ENCODE assay signal across 8 cellular contexts in the genomic region with DNA sequence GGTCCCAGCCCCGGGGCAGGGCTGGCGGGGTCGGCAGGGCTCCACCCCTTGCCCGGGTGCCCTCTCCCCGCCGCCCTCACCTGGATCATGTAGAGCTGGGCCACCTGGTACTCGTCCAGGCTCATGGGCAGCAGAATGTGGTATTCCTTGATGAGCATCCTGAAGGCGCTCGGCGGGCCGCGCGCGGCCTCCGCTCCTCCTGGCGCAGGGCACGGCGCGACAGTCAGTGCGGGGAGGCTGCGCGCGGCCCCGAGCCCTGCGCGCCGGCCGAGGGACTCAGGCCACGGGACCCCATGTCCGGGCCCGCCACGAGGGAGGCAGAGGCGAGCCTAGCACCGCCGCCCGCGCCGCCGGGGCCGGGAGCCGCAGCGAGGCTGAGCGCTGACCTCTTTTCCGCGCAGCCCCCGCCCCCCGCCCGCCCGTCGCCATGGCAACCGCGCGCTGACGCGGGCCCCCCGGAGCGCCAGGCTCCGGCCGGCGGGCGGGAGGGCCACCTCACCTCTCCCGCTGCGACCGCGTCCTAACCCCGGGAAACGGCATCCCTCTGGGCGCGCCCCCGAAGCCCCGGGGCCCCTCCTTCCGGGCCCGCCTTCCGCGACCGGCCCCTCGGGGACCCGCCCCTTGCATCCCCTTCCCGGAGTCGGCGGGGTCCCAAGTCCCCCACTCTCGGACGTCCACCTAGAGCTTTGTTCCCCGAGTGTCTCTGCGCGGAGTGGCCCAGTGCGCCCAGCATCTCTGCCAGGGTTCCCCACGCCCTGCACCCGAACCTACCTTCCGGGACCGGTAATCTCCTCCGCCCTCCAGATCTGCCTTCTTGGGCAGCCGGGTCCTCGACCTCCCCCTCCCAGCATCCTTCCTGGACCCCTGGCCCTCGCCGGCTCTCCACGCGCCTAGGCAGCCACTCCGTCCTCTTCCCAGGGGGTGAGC. TPM values are rescaled to one million over a fixed set of nuclear protein-coding genes. Genes with fewer than 3 reads are reported as not detected.
DNase-seq lines count a peak whose midpoint lies in the region; ATAC-seq and TF ChIP-seq lines count a peak whose summit lies in the region.

No MANE protein-coding gene starts in this region.

- H3K27me3 ChIP-seq in Peyer's patch (no peaks in the 10 kb centered on the region), left lung (peaks cover 0 to 20% of the 10 kb centered on the region in 2 donors)

- intact Hi-C loops in left lung (cut with DNase I) = no loop called here

- peak overlapping the region; percentile 86 to 90 (median 88) for H3K4me3 Mint-ChIP-seq in brain
- H3K4me3 Mint-ChIP-seq in stimulated activated naive CD8-positive, alpha-beta T cell treated with anti-CD3 and anti-CD28 coated beads, Interleukin-15, amount 100 ng/mL, for 72 hours = peak overlapping the region; percentile 84 to 95

- H3K9me3 ChIP-seq in Peyer's patch = no peaks in the 10 kb centered on the region
- no peaks in the 10 kb centered on the region for H3K9me3 ChIP-seq in left lung

- H3K4me3 ChIP-seq in Peyer's patch (peak overlapping the region; percentile 74 to 79 (median 77)), left lung (peak overlapping the region; percentile 50 to 94)

- peaks cover 8% of the 10 kb centered on the region for H3K36me3 Mint-ChIP-seq in brain

- H3K27me3 Mint-ChIP-seq in brain = peaks cover 8% of the 10 kb centered on the region
- no peaks in the 10 kb centered on the region for H3K27me3 Mint-ChIP-seq in stimulated activated naive CD8-positive, alpha-beta T cell treated with anti-CD3 and anti-CD28 coated beads, Interleukin-15, amount 100 ng/mL, for 72 hours

- no peak for TF ChIP-seq POLR2A in Peyer's patch (IDR thresholded peaks at IDR 0.05)

- H3K4me1 ChIP-seq in Peyer's patch (peaks cover 0 to 42% (median 34%) of the 10 kb centered on the region in 4 donors), left lung (peaks cover 24 to 65% of the 10 kb centered on the region in 2 donors)

- no peak for TF ChIP-seq CTCF in Peyer's patch (IDR thresholded peaks at IDR 0.05)
- no peak for TF ChIP-seq CTCF in brain (conservative IDR thresholded peaks at IDR 0.05)
- TF ChIP-seq CTCF in left lung (IDR thresholded peaks at IDR 0.05) = no peak

- H3K27ac ChIP-seq in Peyer's patch = peak overlapping the region; percentile 94 to 99 (median 97)
- H3K27ac ChIP-seq in left lung = peak overlapping the region; percentile 88 to 92

- peaks cover 50% of the 10 kb centered on the region for H3K4me1 Mint-ChIP-seq in brain
- peaks cover 65% of the 10 kb centered on the region for H3K4me1 Mint-ChIP-seq in stimulated activated naive CD8-positive, alpha-beta T cell treated with anti-CD3 and anti-CD28 coated beads, Interleukin-15, amount 100 ng/mL, for 72 hours

- H3K9me3 Mint-ChIP-seq in brain = peaks cover 0 to 3% (median 0%) of the 10 kb centered on the region in 5 experiments
- H3K9me3 Mint-ChIP-seq in stimulated activated naive CD8-positive, alpha-beta T cell treated with anti-CD3 and anti-CD28 coated beads, Interleukin-15, amount 100 ng/mL, for 72 hours = no peaks in the 10 kb centered on the region

- H3K36me3 ChIP-seq in Peyer's patch (peaks cover 0 to 30% (median 0%) of the 10 kb centered on the region in 3 donors), left lung (peaks cover 0 to 34% of the 10 kb centered on the region in 2 donors)

- no peak for ATAC-seq in left lung
- no peak for ATAC-seq in stimulated activated naive CD8-positive, alpha-beta T cell treated with anti-CD3 and anti-CD28 coated beads, Interleukin-15, amount 100 ng/mL, for 72 hours
- ATAC-seq in HG03432 (IDR thresholded peaks at IDR 0.05; ENCODE audit: unreplicated experiment) = no peak
- no peak for ATAC-seq in GM19351 (IDR thresholded peaks at IDR 0.05; ENCODE audit: unreplicated experiment)

- peak overlapping the region in 3 of 5 experiments; percentile 80 to 93 (median 90) for H3K27ac Mint-ChIP-seq in brain
- H3K27ac Mint-ChIP-seq in stimulated activated naive CD8-positive, alpha-beta T cell treated with anti-CD3 and anti-CD28 coated beads, Interleukin-15, amount 100 ng/mL, for 72 hours = peak overlapping the region; percentile 72 to 80

- DNase-seq in activated T-cell treated with anti-CD3 and anti-CD28 coated beads for 24 hours (ENCODE audit: low read depth) = peak; percentile 16
- no peak for DNase-seq in activated T-cell treated with anti-CD3 and anti-CD28 coated beads for 4 hours
- DNase-seq in Peyer's patch = peak in 1 of 3 donors; percentile 54
- peak in 1 of 2 donors; percentile 83 for DNase-seq in left lung
- DNase-seq in stimulated activated naive CD8-positive, alpha-beta T cell treated with anti-CD3 and anti-CD28 coated beads, Interleukin-15, amount 100 ng/mL, for 72 hours = peak; percentile 33 to 45

RNA-seq across cellular contexts. Expression of a gene that starts 0.9 kb away (rescaled TPM):
- total RNA-seq in Peyer's patch = 100 to 1,000 TPM in 3 of 4 donors, 10 to 100 TPM in 1; 94.4 to 126 (median 109) TPM
- 54.1 TPM for polyA plus RNA-seq in brain (ENCODE audit: insufficient read depth, low read depth, low replicate concordance)
- 10 to 100 TPM; 51.6 to 55.5 TPM for total RNA-seq in left lung

RNA-seq across cellular contexts. Expression of a gene that starts 3.7 kb away (rescaled TPM):
- total RNA-seq in Peyer's patch = 10 to 100 TPM; 60.4 to 97.7 (median 77.2) TPM
- 109 TPM for polyA plus RNA-seq in brain (ENCODE audit: insufficient read depth, low read depth, low replicate concordance)
- total RNA-seq in left lung = 10 to 100 TPM; 82.2 to 92.8 TPM

RNA-seq across cellular contexts. Expression of a gene that starts 19.0 kb away (rescaled TPM):
- total RNA-seq in Peyer's patch (not detected), left lung (not detected)
- polyA plus RNA-seq in brain (ENCODE audit: insufficient read depth, low read depth, low replicate concordance) = not detected

RNA-seq across cellular contexts. Expression of a gene that starts 21.5 kb away (rescaled TPM):
- total RNA-seq in Peyer's patch = 10 to 100 TPM; 39.9 to 75.9 (median 58.4) TPM
- 174 TPM for polyA plus RNA-seq in brain (ENCODE audit: insufficient read depth, low read depth, low replicate concordance)
- total RNA-seq in left lung = 10 to 100 TPM; 61.7 to 68.2 TPM

RNA-seq across cellular contexts. Expression of a gene that starts 35.2 kb away (rescaled TPM):
- total RNA-seq in Peyer's patch (100 to 1,000 TPM in 1 of 4 donors, 10 to 100 TPM in 3; 80.0 to 126 (median 86.1) TPM), left lung (10 to 100 TPM; 45.9 to 51.8 TPM)
- polyA plus RNA-seq in brain (ENCODE audit: insufficient read depth, low read depth, low replicate concordance) = 63.0 TPM
